In the genomic region with DNA sequence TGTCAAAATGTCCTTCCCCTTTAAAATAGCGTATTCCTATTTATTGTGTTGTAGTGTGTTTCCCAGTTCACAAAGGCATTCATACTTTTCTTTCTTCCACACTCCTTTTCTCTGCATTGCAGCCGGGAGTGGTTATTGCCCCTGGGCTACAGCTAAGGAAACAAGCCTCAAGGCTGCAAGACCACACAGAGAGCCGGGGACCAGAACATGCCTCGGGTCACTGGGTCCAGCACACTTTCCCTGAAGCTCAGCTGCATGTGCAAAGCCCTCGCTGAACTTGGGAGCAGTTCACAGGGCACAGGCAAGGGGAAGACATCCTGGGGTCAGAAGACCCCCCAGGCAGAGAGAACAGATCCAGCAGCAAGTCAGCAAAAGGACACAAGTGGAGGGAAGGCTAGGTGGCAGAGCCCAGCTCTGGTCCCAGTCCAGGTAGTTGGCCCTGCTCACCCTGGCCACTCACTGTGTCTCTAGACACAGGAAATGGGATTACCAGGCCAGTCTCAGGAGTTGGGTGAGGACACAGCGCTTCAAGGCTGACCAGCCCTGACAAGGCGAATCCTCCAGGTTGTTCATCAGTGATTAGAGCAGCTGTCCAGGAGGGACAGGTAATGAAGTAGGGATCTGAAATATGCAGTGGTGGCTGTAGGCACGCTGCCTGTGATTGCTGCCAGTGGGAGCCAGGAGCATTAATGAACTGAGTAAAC, we compare ENCODE assay signal across 23 cellular contexts.
"Had no signal": no experiment of that assay in that cellular context is flagged by ENCODE, and none has a peak within 500 bp of the region (broad histone marks: within the 10 kb centered on the region; RNA-seq: fewer than 3 reads in every experiment).

No MANE protein-coding gene starts in this region.

- H3K4me1 ChIP-seq: esophagus squamous epithelium, heart left ventricle, lower lobe of right lung had no signal

- H3K27me3 ChIP-seq: gastrocnemius medialis, heart left ventricle, thyroid gland had no signal

- H3K27ac ChIP-seq: esophagus squamous epithelium, gastrocnemius medialis, heart left ventricle, lower lobe of right lung, thyroid gland had no signal

- H3K36me3 ChIP-seq: esophagus squamous epithelium, gastrocnemius medialis, heart left ventricle, lower lobe of right lung, thyroid gland had no signal

- ATAC-seq: activated T-cell treated with anti-CD3 and anti-CD28 coated beads, Interleukin-2, amount 50 U/mL, for 72 hours; gastrocnemius medialis; left lobe of liver; lower lobe of right lung; naive thymus-derived CD8-positive, alpha-beta T cell; stimulated activated naive CD8-positive, alpha-beta T cell treated with anti-CD3 and anti-CD28 coated beads, Interleukin-15, Interleukin-2, amounts not matched to agents 100 U/mL and 50 U/mL, for 24 hours had no signal

- FAIRE-seq: keratinocyte had no signal

- H3K9me3 ChIP-seq: esophagus squamous epithelium, gastrocnemius medialis, lower lobe of right lung, thyroid gland had no signal

- DNase-seq: activated CD4-positive, alpha-beta T cell treated with anti-CD3 and anti-CD28 coated beads for 4 hours; activated CD4-positive, alpha-beta T cell treated with anti-CD3 and anti-CD28 coated beads, Interleukin-2, amount 50 U/mL, for 48 hours; activated CD4-positive, CD25-positive, alpha-beta regulatory T cell; activated effector memory CD4-positive, alpha-beta T cell treated with Interleukin-2 at 50 U/mL for 16 hours; activated naive CD4-positive, alpha-beta T cell treated with anti-CD3 and anti-CD28 coated beads for 36 hours; activated naive CD8-positive, alpha-beta T cell treated with anti-CD3 and anti-CD28 coated beads, Interleukin-2, amount 10 ng/mL, durations not matched to agents 7 days and 5 days; activated T-cell treated with anti-CD3 and anti-CD28 coated beads, Interleukin-2, amount 50 U/mL, for 72 hours; amygdala; cerebellar nuclear complex; cortex of kidney; endodermal cell; esophagus squamous epithelium; gastrocnemius medialis; heart left ventricle; lower lobe of right lung; naive thymus-derived CD8-positive, alpha-beta T cell; retina; stimulated activated CD4-positive, alpha-beta T cell treated with anti-CD3 and anti-CD28 coated beads, Interleukin-4, amount 100 ng/mL, for 1 hour; stimulated activated naive CD8-positive, alpha-beta T cell treated with anti-CD3 and anti-CD28 coated beads, Interleukin-15, Interleukin-2, amounts not matched to agents 100 U/mL and 50 U/mL, for 24 hours; T1000; thyroid gland had no signal

- H3K4me3 ChIP-seq: esophagus squamous epithelium, gastrocnemius medialis, heart left ventricle, lower lobe of right lung, thyroid gland had no signal
